ENCODE assay signal across 22 cellular contexts in the genomic region with DNA sequence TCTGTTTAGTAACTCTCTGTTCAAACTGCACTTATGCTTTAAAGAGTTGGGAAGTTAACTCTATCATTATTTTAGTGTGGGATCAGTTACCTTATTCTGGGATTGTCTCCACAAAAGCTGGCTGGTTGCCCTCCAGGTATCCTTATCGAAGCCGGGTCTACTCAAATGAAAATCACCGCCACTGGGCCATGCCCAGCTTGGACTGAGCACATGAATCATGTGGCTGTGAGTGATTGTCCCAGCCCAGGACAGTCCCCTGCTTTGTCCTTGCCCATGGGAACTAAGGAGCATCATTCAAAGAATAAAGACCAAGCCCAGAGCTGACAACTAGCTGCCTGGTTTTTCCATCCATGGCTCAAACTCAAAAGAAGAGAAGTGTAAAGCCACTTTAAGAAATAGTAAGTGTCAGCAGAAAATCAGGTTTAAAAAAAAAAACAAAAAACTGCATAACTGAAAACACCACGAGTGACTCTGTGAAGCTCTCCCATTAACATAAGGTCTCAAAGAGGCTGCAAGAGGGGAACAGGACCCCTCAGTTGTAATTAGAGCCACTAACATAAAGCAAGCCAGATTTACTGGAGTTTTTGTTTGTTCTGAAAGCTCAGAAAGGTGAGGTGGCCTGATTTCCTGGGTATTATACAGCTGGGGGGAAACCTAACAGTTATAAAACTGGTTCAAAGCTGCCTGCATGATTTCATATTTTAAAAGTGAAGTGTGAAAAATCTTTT.
"Had no signal": no experiment of that assay in that cellular context is flagged by ENCODE, and none has a peak within 500 bp of the region (broad histone marks: within the 10 kb centered on the region; RNA-seq: fewer than 3 reads in every experiment).

No MANE protein-coding gene starts in this region.

- H3K4me1 ChIP-seq: breast epithelium, lower lobe of right lung had no signal

- H3K27ac ChIP-seq: ascending aorta, breast epithelium, coronary artery, lower lobe of right lung, thyroid gland had no signal

- H3K4me3 Mint-ChIP-seq: activated CD4-positive, alpha-beta memory T cell treated with anti-CD3 and anti-CD28 coated beads, Interleukin-2, amount 10 ng/mL, durations not matched to agents 7 days and 5 days; activated CD8-positive, alpha-beta memory T cell treated with anti-CD3 and anti-CD28 coated beads, Interleukin-2, amount 10 ng/mL, durations not matched to agents 7 days and 5 days; activated T-helper 17 cell treated with anti-CD3 and anti-CD28 coated beads, Interleukin-2, amount 50 U/mL, for 72 hours; mesothelial cell of epicardium; natural killer cell treated with Interleukin-12 subunit alpha and Interleukin-12 subunit beta and Interleukin-15 and Interleukin-18, amount 100 ng/mL, for 72 hours; T-helper 2 cell treated with Interferon-gamma antibody and Interleukin-4, amounts not matched to agents 5 μg/mL and 100 μg/mL, for 36 hours had no signal

- H3K36me3 ChIP-seq: ascending aorta, breast epithelium, lower lobe of right lung, thyroid gland had no signal

- H3K27me3 ChIP-seq: ascending aorta, breast epithelium, thyroid gland had no signal

- H3K4me3 ChIP-seq: ascending aorta, breast epithelium, coronary artery, lower lobe of right lung, thyroid gland had no signal

- ATAC-seq: activated CD8-positive, alpha-beta memory T cell treated with anti-CD3 and anti-CD28 coated beads, Interleukin-2, amount 10 ng/mL, durations not matched to agents 7 days and 5 days; activated T-helper 17 cell treated with anti-CD3 and anti-CD28 coated beads, Interleukin-2, amount 50 U/mL, for 72 hours; left colon; lower lobe of right lung; natural killer cell treated with Interleukin-12 subunit alpha and Interleukin-12 subunit beta and Interleukin-15 and Interleukin-18, amount 100 ng/mL, for 72 hours had no signal

- H3K27ac Mint-ChIP-seq: activated CD4-positive, alpha-beta memory T cell treated with anti-CD3 and anti-CD28 coated beads, Interleukin-2, amount 10 ng/mL, durations not matched to agents 7 days and 5 days; activated CD8-positive, alpha-beta memory T cell treated with anti-CD3 and anti-CD28 coated beads, Interleukin-2, amount 10 ng/mL, durations not matched to agents 7 days and 5 days; activated T-helper 17 cell treated with anti-CD3 and anti-CD28 coated beads, Interleukin-2, amount 50 U/mL, for 72 hours; mesothelial cell of epicardium; natural killer cell treated with Interleukin-12 subunit alpha and Interleukin-12 subunit beta and Interleukin-15 and Interleukin-18, amount 100 ng/mL, for 72 hours; T-helper 2 cell treated with Interferon-gamma antibody and Interleukin-4, amounts not matched to agents 5 μg/mL and 100 μg/mL, for 36 hours had no signal

- H3K9me3 Mint-ChIP-seq: activated CD4-positive, alpha-beta memory T cell treated with anti-CD3 and anti-CD28 coated beads, Interleukin-2, amount 10 ng/mL, durations not matched to agents 7 days and 5 days; activated T-helper 17 cell treated with anti-CD3 and anti-CD28 coated beads, Interleukin-2, amount 50 U/mL, for 72 hours; mesothelial cell of epicardium; natural killer cell treated with Interleukin-12 subunit alpha and Interleukin-12 subunit beta and Interleukin-15 and Interleukin-18, amount 100 ng/mL, for 72 hours; T-helper 2 cell treated with Interferon-gamma antibody and Interleukin-4, amounts not matched to agents 5 μg/mL and 100 μg/mL, for 36 hours had no signal

- H3K36me3 Mint-ChIP-seq: activated CD8-positive, alpha-beta memory T cell treated with anti-CD3 and anti-CD28 coated beads, Interleukin-2, amount 10 ng/mL, durations not matched to agents 7 days and 5 days; mesothelial cell of epicardium; natural killer cell treated with Interleukin-12 subunit alpha and Interleukin-12 subunit beta and Interleukin-15 and Interleukin-18, amount 100 ng/mL, for 72 hours had no signal

- H3K9me3 ChIP-seq: ascending aorta, breast epithelium, lower lobe of right lung, thyroid gland had no signal

- DNase-seq: activated CD4-positive, alpha-beta memory T cell treated with anti-CD3 and anti-CD28 coated beads, Interleukin-2, amount 10 ng/mL, durations not matched to agents 7 days and 5 days; activated CD4-positive, alpha-beta T cell treated with anti-CD3 and anti-CD28 coated beads for 48 hours; activated CD4-positive, CD25-positive, alpha-beta regulatory T cell; activated CD8-positive, alpha-beta memory T cell treated with anti-CD3 and anti-CD28 coated beads, Interleukin-2, amount 10 ng/mL, durations not matched to agents 7 days and 5 days; activated naive CD4-positive, alpha-beta T cell; activated T-cell treated with anti-CD3 and anti-CD28 coated beads, Interleukin-2, amount 50 U/mL, for 1 hour; erythroblast; foreskin melanocyte; glutamatergic neuron; hippocampal formation; left colon; lower lobe of right lung; retina; stimulated activated naive CD4-positive, alpha-beta T cell; thyroid gland had no signal

- H3K27me3 Mint-ChIP-seq: activated T-helper 17 cell treated with anti-CD3 and anti-CD28 coated beads, Interleukin-2, amount 50 U/mL, for 72 hours; natural killer cell treated with Interleukin-12 subunit alpha and Interleukin-12 subunit beta and Interleukin-15 and Interleukin-18, amount 100 ng/mL, for 72 hours had no signal
